Comparison of ENCODE assay signal across 1 cellular context in genomic region chr2:241967745-241968144, GRCh38.
A peak's percentile ranks its signal among the peaks of the same experiment; 100 is the strongest.
TF ChIP-seq lines count a peak whose summit lies in the region.

No MANE protein-coding gene starts in this region.

TF ChIP-seq in GM12878, 131 proteins besides CTCF, POLR2A, EP300 and RAD21 (continued from another document):
- TF ChIP-seq PRDM15 (CRISPR knock-in tag; IDR thresholded peaks at IDR 0.05) = no peak
- 0 out of 2 replicates have a peak, but pooled peaks have one; percentile 5 for TF ChIP-seq BCL11A (IDR thresholded peaks at IDR 0.05; ENCODE audit: low read depth, low read length)
- no peak for TF ChIP-seq PAX8 (IDR thresholded peaks at IDR 0.05)
- peak; percentile 60 for TF ChIP-seq RAD51 (IDR thresholded peaks at IDR 0.05)
- TF ChIP-seq HSF1 (IDR thresholded peaks at IDR 0.05; ENCODE audit: low read depth, low read length) = no peak
- no peak for TF ChIP-seq RELA (IDR thresholded peaks at IDR 0.05; ENCODE audit: borderline replicate concordance, partially characterized antibody)
- TF ChIP-seq, protein P1, sequence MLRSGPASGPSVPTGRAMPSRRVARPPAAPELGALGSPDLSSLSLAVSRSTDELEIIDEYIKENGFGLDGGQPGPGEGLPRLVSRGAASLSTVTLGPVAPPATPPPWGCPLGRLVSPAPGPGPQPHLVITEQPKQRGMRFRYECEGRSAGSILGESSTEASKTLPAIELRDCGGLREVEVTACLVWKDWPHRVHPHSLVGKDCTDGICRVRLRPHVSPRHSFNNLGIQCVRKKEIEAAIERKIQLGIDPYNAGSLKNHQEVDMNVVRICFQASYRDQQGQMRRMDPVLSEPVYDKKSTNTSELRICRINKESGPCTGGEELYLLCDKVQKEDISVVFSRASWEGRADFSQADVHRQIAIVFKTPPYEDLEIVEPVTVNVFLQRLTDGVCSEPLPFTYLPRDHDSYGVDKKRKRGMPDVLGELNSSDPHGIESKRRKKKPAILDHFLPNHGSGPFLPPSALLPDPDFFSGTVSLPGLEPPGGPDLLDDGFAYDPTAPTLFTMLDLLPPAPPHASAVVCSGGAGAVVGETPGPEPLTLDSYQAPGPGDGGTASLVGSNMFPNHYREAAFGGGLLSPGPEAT (IDR thresholded peaks at IDR 0.05; ENCODE audit: low read depth) = 0 out of 2 replicates have a peak, but pooled peaks have one; percentile 18
